Comparison of ENCODE assay signal across 8 cellular contexts in genomic region chr3:10594915-10595314, GRCh38.
A peak's percentile ranks its signal among the peaks of the same experiment; 100 is the strongest.
DNase-seq lines count a peak whose midpoint lies in the region; TF ChIP-seq lines count a peak whose summit lies in the region.

No MANE protein-coding gene starts in this region.

- no peak overlapping the region for H3K23ac ChIP-seq in mesendoderm (ENCODE audit: low read length)

- H3K27me3 ChIP-seq in brain microvascular endothelial cell (replicated peaks) (no peaks in the 10 kb centered on the region), mesendoderm (ENCODE audit: insufficient read depth, low read length, poor library complexity) (no peaks in the 10 kb centered on the region)

- no peak overlapping the region for H2BK120ac ChIP-seq in mesendoderm (ENCODE audit: low read depth, low read length)

- H3K18ac ChIP-seq in mesendoderm (ENCODE audit: low read length): no peak overlapping the region

- WGBS in mesendoderm (ENCODE audit: extremely low coverage, insufficient coverage, low lambda C conversion rate): no CpG with 5 or more reads among the region's 8 CpGs

- DNase-seq in NCI-H524 (lab: John Stamatoyannopoulos, UW): peak; percentile 59 to 79
- no peak for DNase-seq in NCI-H524 treated with DMSO at 0.1 percent for 48 hours (lab: John Stamatoyannopoulos, UW)
- DNase-seq in RWPE1 (ENCODE audit: low spot score): peak; percentile 84
- peak; percentile 82 for DNase-seq in brain microvascular endothelial cell
- DNase-seq in mesendoderm: peak; percentile 90
- no peak for DNase-seq in NCI-H1092 (lab: John Stamatoyannopoulos, UW)
- DNase-seq in NCI-H1930 (lab: John Stamatoyannopoulos, UW): no peak
- DNase-seq in NCI-H526 treated with DMSO at 0.1 percent for 48 hours (lab: John Stamatoyannopoulos, UW): no peak

- H3K4ac ChIP-seq in mesendoderm (ENCODE audit: low read depth, low read length): no peak overlapping the region

- H3K27ac ChIP-seq in RWPE1 (no peak overlapping the region), brain microvascular endothelial cell (no peak overlapping the region), mesendoderm (ENCODE audit: low read depth, low read length) (no peak overlapping the region)

- no peak overlapping the region for H3K4me2 ChIP-seq in mesendoderm (ENCODE audit: low read length)

- H3K79me2 ChIP-seq in mesendoderm (ENCODE audit: control insufficient read depth, insufficient read depth, low read length): no peaks in the 10 kb centered on the region

- no peaks in the 10 kb centered on the region for H3K4me1 ChIP-seq in mesendoderm (ENCODE audit: control insufficient read depth, low read depth, low read length)

- no peak overlapping the region for H3K9ac ChIP-seq in mesendoderm (ENCODE audit: low read length)

- H3K79me1 ChIP-seq in mesendoderm (ENCODE audit: low read length): no peaks in the 10 kb centered on the region

- no peaks in the 10 kb centered on the region for H3K36me3 ChIP-seq in brain microvascular endothelial cell (replicated peaks)
- no peaks in the 10 kb centered on the region for H3K36me3 ChIP-seq in mesendoderm (ENCODE audit: control insufficient read depth, insufficient read depth, low read length)

- no peak overlapping the region for H3K56ac ChIP-seq in mesendoderm (ENCODE audit: low read length)

- H4K5ac ChIP-seq in mesendoderm (ENCODE audit: low read length): no peak overlapping the region

- no peak overlapping the region for H3K4me3 ChIP-seq in brain microvascular endothelial cell (ENCODE audit: low read depth, low read length)
- H3K4me3 ChIP-seq in mesendoderm (ENCODE audit: low read length): no peak overlapping the region

- CTCF ChIA-PET in RWPE1 (lab: Yijun Ruan, JAX): no interaction called here

- no peak overlapping the region for H2AK5ac ChIP-seq in mesendoderm (ENCODE audit: low read length)

- TF ChIP-seq CTCF in RWPE1 (conservative IDR thresholded peaks at IDR 0.05; ENCODE audit: low read depth) (no peak), brain microvascular endothelial cell (IDR thresholded peaks at IDR 0.05; ENCODE audit: low read depth, low read length, missing control alignments) (no peak)

- in situ Hi-C loops in brain microvascular endothelial cell (cut with HindIII; ENCODE audit: low pct_ligation_motif_present, low sequenced_read_pairs): no loop called here

- no peak overlapping the region for H2BK5ac ChIP-seq in mesendoderm (ENCODE audit: low read length)

- no peak overlapping the region for H2BK15ac ChIP-seq in mesendoderm (replicated peaks; ENCODE audit: low read depth)

- H4K8ac ChIP-seq in mesendoderm (ENCODE audit: low read depth, low read length): no peak overlapping the region

- POLR2A ChIA-PET in RWPE1 (lab: Yijun Ruan, JAX; ENCODE audit: low non-redundant PET): no interaction called here

Comparison
In these comparisons a context has a peak if more than half of its experiments do, and no peak if none do; other contexts are left out.
1. DNase-seq: peak in NCI-H524 (2 of 2), RWPE1 (single experiment), brain microvascular endothelial cell (single experiment) and mesendoderm (single experiment); none in NCI-H524 treated with DMSO at 0.1 percent for 48 hours (single experiment), NCI-H1092 (single experiment), NCI-H1930 (0 of 2) and NCI-H526 treated with DMSO at 0.1 percent for 48 hours (single experiment).